In the genomic region with DNA sequence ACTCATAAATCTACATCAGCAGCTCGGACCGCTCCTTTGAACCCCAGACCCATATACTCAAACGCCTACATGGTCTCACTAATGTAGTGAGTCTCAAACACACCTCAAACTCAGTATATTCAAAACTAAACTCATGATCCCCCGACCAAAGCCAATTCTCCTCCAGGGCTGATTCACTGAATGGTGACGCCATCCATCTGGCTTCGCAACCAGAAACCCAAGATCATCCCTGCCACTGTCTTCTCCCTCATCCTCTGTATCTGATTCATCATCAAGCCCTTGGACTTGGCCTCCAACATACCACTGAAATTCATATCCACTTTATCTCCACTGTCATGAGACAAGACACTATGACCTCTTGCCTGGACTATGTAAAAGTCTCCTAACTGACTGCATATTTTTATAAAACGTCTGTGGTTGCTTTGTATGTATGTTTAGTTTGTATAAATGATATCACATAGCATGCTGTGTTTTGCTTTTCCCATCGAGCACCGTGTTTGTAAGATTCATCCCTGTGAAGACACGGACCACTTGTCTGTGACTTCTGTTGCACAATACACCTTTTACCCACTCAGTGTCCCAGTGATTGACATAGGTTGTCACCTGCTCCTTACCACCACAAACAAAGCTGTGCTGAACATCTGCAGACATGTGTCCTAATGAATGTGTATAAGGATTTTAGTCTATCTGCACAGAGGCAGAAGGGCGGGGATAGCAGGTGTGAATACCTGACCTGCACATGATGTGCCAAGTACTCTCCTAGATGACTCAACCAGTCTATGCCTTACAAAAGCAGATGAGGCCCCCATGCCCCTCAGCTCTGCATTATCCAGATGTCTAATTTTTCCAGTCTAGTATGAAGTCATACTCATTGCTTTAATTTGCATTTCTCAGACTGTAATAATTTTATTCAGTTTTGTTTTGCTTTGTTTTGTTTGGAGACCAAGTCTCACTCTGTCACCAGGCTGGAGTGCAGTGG, we compare ENCODE assay signal across 19 cellular contexts.
A peak's percentile ranks its signal among the peaks of the same experiment; 100 is the strongest.
DNase-seq lines count a peak whose midpoint lies in the region; ATAC-seq and TF ChIP-seq lines count a peak whose summit lies in the region.
"Had no signal": no experiment of that assay in that cellular context is flagged by ENCODE, and none has a peak within 500 bp of the region (broad histone marks: within the 10 kb centered on the region; RNA-seq: fewer than 3 reads in every experiment).

No MANE protein-coding gene starts in this region.

- H4K20me1 ChIP-seq in GM23248 (ENCODE audit: insufficient read depth): no peaks in the 10 kb centered on the region
- H4K20me1 ChIP-seq: BLaER1 treated with 17β-estradiol and CSF1 and Interleukin-3, amounts not matched to agents 10 nM and 100 nM had no signal

- no peak for ATAC-seq in GM21529 (IDR thresholded peaks at IDR 0.05; ENCODE audit: unreplicated experiment)
- ATAC-seq: HCT116 had no signal

- no peak overlapping the region for H3K4me3 Mint-ChIP-seq in type B pancreatic cell
- H3K4me3 Mint-ChIP-seq: IgD-negative memory B cell, naive B cell had no signal

- no peaks in the 10 kb centered on the region for H3K9me2 ChIP-seq in GM23248 (ENCODE audit: insufficient read depth)

- intact Hi-C loops in cardiac septum (cut with DNase I): no loop called here

- no peak overlapping the region for H3K27ac Mint-ChIP-seq in type B pancreatic cell
- H3K27ac Mint-ChIP-seq: IgD-negative memory B cell had no signal

- H3K27me3 ChIP-seq in GM23248 (replicated peaks; ENCODE audit: insufficient read depth): no peaks in the 10 kb centered on the region
- H3K27me3 ChIP-seq: BLaER1 treated with 17β-estradiol and CSF1 and Interleukin-3, amounts not matched to agents 10 nM and 100 nM had no signal

- peaks cover 46% of the 10 kb centered on the region for H3K27me3 Mint-ChIP-seq in type B pancreatic cell

- H3K27ac ChIP-seq in GM23248: peak overlapping the region; percentile 72
- H3K27ac ChIP-seq: BLaER1 treated with 17β-estradiol and CSF1 and Interleukin-3, amounts not matched to agents 10 nM and 100 nM had no signal

- WGBS in GM23248 (ENCODE audit: low coverage in 1 of 2, low lambda C conversion rate in 2 of 2, missing lambda C conversion rate in 2 of 2), 2 experiments: 34 to 35% methylated on average over 11 of the region's 11 CpGs

- no peaks in the 10 kb centered on the region for H3K79me2 ChIP-seq in GM23248 (ENCODE audit: insufficient read depth)

- H3K4me1 ChIP-seq in GM23248 (ENCODE audit: insufficient read depth): peaks cover 18% of the 10 kb centered on the region

- peaks cover 7% of the 10 kb centered on the region for H3F3A ChIP-seq in GM23248 (ENCODE audit: insufficient read depth)

- H3K9ac ChIP-seq in GM23248: peak overlapping the region; percentile 47
- H3K9ac ChIP-seq: BLaER1 treated with 17β-estradiol and CSF1 and Interleukin-3, amounts not matched to agents 10 nM and 100 nM had no signal

- POLR2A ChIA-PET in AG04449 (lab: Yijun Ruan, JAX): no interaction called here

- DNase-seq in AG04449 (ENCODE audit: low read depth, low spot score) (peak; percentile 66), GM23248 (peak; percentile 96), amniotic stem cell (lab: John Stamatoyannopoulos, UW) (peak; percentile 68), glomerular visceral epithelial cell (ENCODE audit: extremely low spot score) (peak; percentile 33), NCI-H2227 treated with DMSO at 0.1 percent for 48 hours (lab: John Stamatoyannopoulos, UW) (no peak), type B pancreatic cell (ENCODE audit: extremely low spot score, unreplicated experiment) (no peak), cardiac septum (ENCODE audit: low spot score) (no peak)
- DNase-seq: activated CD4-positive, CD25-positive, alpha-beta regulatory T cell; activated T-cell treated with anti-CD3 and anti-CD28 coated beads, Interleukin-2, amount 50 U/mL, for 48 hours; erythroblast; naive B cell; NCI-H1930; retina; stimulated activated CD4-positive, alpha-beta T cell treated with anti-CD3 and anti-CD28 coated beads, Interleukin-4, amount 100 ng/mL, for 1 hour; stimulated activated naive CD4-positive, alpha-beta T cell had no signal

- no peaks in the 10 kb centered on the region for H3K36me3 ChIP-seq in GM23248 (ENCODE audit: low read depth)
- H3K36me3 ChIP-seq: BLaER1 treated with 17β-estradiol and CSF1 and Interleukin-3, amounts not matched to agents 10 nM and 100 nM had no signal

- H2AFZ ChIP-seq in GM23248: no peak overlapping the region

- in situ Hi-C loops in GM23248 (cut with MboI): loop anchor here (10.0 kb wide), 1 partner anchor 63 kb away; no protein-coding TSS in a partner anchor

- peak overlapping the region; percentile 46 for H3K4me2 ChIP-seq in GM23248 (ENCODE audit: unreplicated experiment)
- H3K4me2 ChIP-seq: BLaER1 treated with 17β-estradiol and CSF1 and Interleukin-3, amounts not matched to agents 10 nM and 100 nM had no signal

- CTCF ChIA-PET in AG04449 (lab: Yijun Ruan, JAX): interaction anchor here (1.3 to 16.9 kb wide), 5 partner anchors 9 to 237 kb away, joined by 4 to 616 read pairs (median 9); no protein-coding TSS in a partner anchor

- no peaks in the 10 kb centered on the region for H3K9me3 ChIP-seq in GM23248 (ENCODE audit: low read depth)

- TF ChIP-seq CTCF in AG04449 (IDR thresholded peaks at IDR 0.05; ENCODE audit: insufficient read depth, low read length, missing control alignments): no peak
- no peak for TF ChIP-seq CTCF in type B pancreatic cell (conservative IDR thresholded peaks at IDR 0.05)

- no peak overlapping the region for H3K4me3 ChIP-seq in AG04449 (ENCODE audit: low read depth, low read length)
- H3K4me3 ChIP-seq in GM23248: no peak overlapping the region
- H3K4me3 ChIP-seq: BLaER1 treated with 17β-estradiol and CSF1 and Interleukin-3, amounts not matched to agents 10 nM and 100 nM had no signal

- H3K4me1 Mint-ChIP-seq in type B pancreatic cell (ENCODE audit: unreplicated experiment): no peaks in the 10 kb centered on the region
- H3K4me1 Mint-ChIP-seq: IgD-negative memory B cell, naive B cell had no signal

- H3K36me3 Mint-ChIP-seq in type B pancreatic cell: no peaks in the 10 kb centered on the region
- H3K36me3 Mint-ChIP-seq: naive B cell had no signal

- H3K9me3 Mint-ChIP-seq in type B pancreatic cell: peaks cover 5% of the 10 kb centered on the region

Comparison
In these comparisons a context has a peak if more than half of its experiments do, and no peak if none do; other contexts are left out.
1. DNase-seq: peak in AG04449 (single experiment), GM23248 (single experiment), amniotic stem cell (single experiment) and glomerular visceral epithelial cell (single experiment); none in NCI-H2227 treated with DMSO at 0.1 percent for 48 hours (single experiment), type B pancreatic cell (single experiment) and cardiac septum (single experiment).